In the genomic region with DNA sequence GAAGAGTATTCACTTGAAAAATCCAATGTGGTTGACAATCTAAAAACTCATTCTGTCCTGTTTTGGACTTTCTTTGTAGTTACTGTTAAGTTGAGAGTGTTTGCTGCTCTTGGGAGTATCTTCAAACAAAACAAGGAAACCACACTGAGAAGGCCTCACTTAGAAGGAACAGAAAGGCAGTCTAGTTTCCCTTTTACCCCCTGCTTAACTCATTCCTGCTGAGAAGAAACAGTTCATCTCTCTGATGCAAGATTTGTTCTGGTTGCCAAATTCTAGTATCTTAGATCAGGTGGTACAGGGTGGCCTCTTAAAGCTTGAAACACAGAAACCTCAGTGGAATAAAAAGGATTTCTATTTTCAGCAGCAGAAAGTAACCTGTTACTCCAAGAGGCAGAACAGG, we compare ENCODE assay signal across 16 cellular contexts. TPM values are rescaled to one million over a fixed set of nuclear protein-coding genes. Genes with fewer than 3 reads are reported as not detected.
DNase-seq lines count a peak whose midpoint lies in the region; ATAC-seq and TF ChIP-seq lines count a peak whose summit lies in the region.
"Had no signal": no experiment of that assay in that cellular context is flagged by ENCODE, and none has a peak within 500 bp of the region (broad histone marks: within the 10 kb centered on the region; RNA-seq: fewer than 3 reads in every experiment).

No MANE protein-coding gene starts in this region.

- H3K9me3 Mint-ChIP-seq in activated T-cell treated with anti-CD3 and anti-CD28 coated beads, Interleukin-2, amount 50 U/mL, for 72 hours = peaks cover 1 to 4% of the 10 kb centered on the region in 2 donors
- no peaks in the 10 kb centered on the region for H3K9me3 Mint-ChIP-seq in activated T-cell treated with anti-CD3 and anti-CD28 coated beads, Interleukin-2, amount 50 U/mL, for 24 hours

- TF ChIP-seq POLR2A in upper lobe of left lung (IDR thresholded peaks at IDR 0.05) = no peak

- TF ChIP-seq EP300 in upper lobe of left lung (IDR thresholded peaks at IDR 0.05) = no peak

- no peaks in the 10 kb centered on the region for H3K27me3 ChIP-seq in upper lobe of left lung

- peak overlapping the region; percentile 85 for H3K27ac Mint-ChIP-seq in activated T-cell treated with anti-CD3 and anti-CD28 coated beads, Interleukin-2, amount 50 U/mL, for 72 hours
- no peak overlapping the region for H3K27ac Mint-ChIP-seq in activated T-cell treated with anti-CD3 and anti-CD28 coated beads, Interleukin-2, amount 50 U/mL, for 24 hours
- H3K27ac Mint-ChIP-seq: brain had no signal

- no peaks in the 10 kb centered on the region for H3K36me3 Mint-ChIP-seq in activated T-cell treated with anti-CD3 and anti-CD28 coated beads, Interleukin-2, amount 50 U/mL, for 72 hours (ENCODE audit: insufficient read depth in 2 of 2)
- H3K36me3 Mint-ChIP-seq in activated T-cell treated with anti-CD3 and anti-CD28 coated beads, Interleukin-2, amount 50 U/mL, for 24 hours (ENCODE audit: low read depth) = no peaks in the 10 kb centered on the region
- H3K36me3 Mint-ChIP-seq: brain had no signal

- no peaks in the 10 kb centered on the region for H3K4me1 ChIP-seq in upper lobe of left lung

- H3K27me3 Mint-ChIP-seq in activated T-cell treated with anti-CD3 and anti-CD28 coated beads, Interleukin-2, amount 50 U/mL, for 72 hours (ENCODE audit: low read depth) = peaks cover 45% of the 10 kb centered on the region
- peaks cover 31% of the 10 kb centered on the region for H3K27me3 Mint-ChIP-seq in activated T-cell treated with anti-CD3 and anti-CD28 coated beads, Interleukin-2, amount 50 U/mL, for 24 hours

- no peak for TF ChIP-seq CTCF in upper lobe of left lung (IDR thresholded peaks at IDR 0.05)

- no peak overlapping the region for H3K27ac ChIP-seq in upper lobe of left lung
- H3K27ac ChIP-seq: epithelial cell of prostate had no signal

- peak overlapping the region in 1 of 2 donors; percentile 25 for H3K4me3 Mint-ChIP-seq in activated T-cell treated with anti-CD3 and anti-CD28 coated beads, Interleukin-2, amount 50 U/mL, for 72 hours
- H3K4me3 Mint-ChIP-seq in activated T-cell treated with anti-CD3 and anti-CD28 coated beads, Interleukin-2, amount 50 U/mL, for 24 hours = no peak overlapping the region
- H3K4me3 Mint-ChIP-seq: brain had no signal

- no peak for DNase-seq in activated T-cell treated with anti-CD3 and anti-CD28 coated beads, Interleukin-2, amount 50 U/mL, for 72 hours
- DNase-seq in activated T-cell treated with anti-CD3 and anti-CD28 coated beads, Interleukin-2, amount 50 U/mL, for 24 hours = no peak
- DNase-seq in Kasumi-1 (lab: John Stamatoyannopoulos, UW) (peak; percentile 0 to 7), smooth muscle cell of the brain vasculature (ENCODE audit: low read depth, low spot score) (peak; percentile 32), upper lobe of left lung (no peak), NCI-H2171 treated with DMSO at 0.1 percent for 48 hours (lab: John Stamatoyannopoulos, UW) (no peak), AG08396 (ENCODE audit: low spot score) (no peak)
- DNase-seq: Calu3, NCI-H1105, NCI-H748 treated with DMSO at 0.1 percent for 48 hours had no signal

- no peaks in the 10 kb centered on the region for H3K9me3 ChIP-seq in upper lobe of left lung

- H3K4me1 Mint-ChIP-seq in activated T-cell treated with anti-CD3 and anti-CD28 coated beads, Interleukin-2, amount 50 U/mL, for 72 hours (ENCODE audit: low read depth) = no peaks in the 10 kb centered on the region
- H3K4me1 Mint-ChIP-seq in activated T-cell treated with anti-CD3 and anti-CD28 coated beads, Interleukin-2, amount 50 U/mL, for 24 hours (ENCODE audit: low read depth) = no peaks in the 10 kb centered on the region
- H3K4me1 Mint-ChIP-seq: brain had no signal

- peak; percentile 87 to 88 for ATAC-seq in activated T-cell treated with anti-CD3 and anti-CD28 coated beads, Interleukin-2, amount 50 U/mL, for 72 hours (replicated peaks in 1 of 2)
- peak; percentile 67 for ATAC-seq in HG02759 (IDR thresholded peaks at IDR 0.05; ENCODE audit: unreplicated experiment)
- no peak for ATAC-seq in upper lobe of left lung (ENCODE audit: low FRiP score in 2 of 2)

- H3K4me3 ChIP-seq in upper lobe of left lung = no peak overlapping the region

- no peaks in the 10 kb centered on the region for H3K36me3 ChIP-seq in upper lobe of left lung

RNA-seq across cellular contexts. Expression of a gene that starts 41.4 kb away (rescaled TPM):
- total RNA-seq in activated T-cell treated with anti-CD3 and anti-CD28 coated beads, Interleukin-2, amount 50 U/mL, for 72 hours = under 1 TPM in 1 of 2 donors, not detected in 1; 0.07 TPM
- total RNA-seq in upper lobe of left lung = under 1 TPM in 1 of 6 donors, not detected in 5; 0.10 TPM
- total RNA-seq: A172; Calu3; T-helper 2 cell treated with Interferon-gamma antibody and Interleukin-4, amounts not matched to agents 100 ng/mL and 5 ng/mL, for 36 hours; urinary bladder had no signal

Comparison
In these comparisons a context has a peak if more than half of its experiments do, and no peak if none do; other contexts are left out.
1. ATAC-seq: peak in activated T-cell treated with anti-CD3 and anti-CD28 coated beads, Interleukin-2, amount 50 U/mL, for 72 hours (2 of 2) and HG02759 (single experiment); none in upper lobe of left lung (0 of 2).
2. DNase-seq: peak in Kasumi-1 (2 of 2) and smooth muscle cell of the brain vasculature (single experiment); none in activated T-cell treated with anti-CD3 and anti-CD28 coated beads, Interleukin-2, amount 50 U/mL, for 72 hours (0 of 2), activated T-cell treated with anti-CD3 and anti-CD28 coated beads, Interleukin-2, amount 50 U/mL, for 24 hours (single experiment), upper lobe of left lung (0 of 2), NCI-H2171 treated with DMSO at 0.1 percent for 48 hours (single experiment) and AG08396 (single experiment).